8 cellular contexts compared by ENCODE assay signal in the genomic region with DNA sequence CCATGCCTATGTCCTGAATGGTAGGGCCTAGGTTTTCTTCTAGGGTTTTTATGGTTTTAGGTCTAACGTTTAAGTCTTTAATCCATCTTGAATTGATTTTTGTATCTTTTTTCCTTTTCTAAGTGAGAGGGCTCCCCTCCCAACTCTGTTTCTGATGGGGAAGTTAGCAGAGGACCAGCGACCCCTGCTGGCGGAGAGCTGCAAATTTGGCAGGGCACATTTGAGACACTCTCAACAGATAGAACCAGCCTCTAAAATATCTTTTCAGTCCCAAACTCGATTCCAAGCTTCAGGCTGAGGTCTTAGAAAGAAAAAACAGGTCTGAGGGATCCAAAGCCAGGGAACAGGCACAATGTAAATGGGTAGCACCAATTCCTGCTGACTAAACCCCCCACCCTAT. TPM values are rescaled to one million over a fixed set of nuclear protein-coding genes. Genes with fewer than 3 reads are reported as not detected.
DNase-seq lines count a peak whose midpoint lies in the region; ATAC-seq lines count a peak whose summit lies in the region.

No MANE protein-coding gene starts in this region.

- ATAC-seq in GM18858 (IDR thresholded peaks at IDR 0.05; ENCODE audit: unreplicated experiment) (no peak), HG03039 (IDR thresholded peaks at IDR 0.05; ENCODE audit: unreplicated experiment) (no peak)

- DNase-seq in AG08396 (ENCODE audit: low spot score) (peak; percentile 70), HCEC 1CT (peak; percentile 22), iPS-NIHi7 (ENCODE audit: extremely low spot score) (peak; percentile 67), NCI-H1930 (lab: John Stamatoyannopoulos, UW) (no peak), NCI-H2081 (lab: John Stamatoyannopoulos, UW) (no peak)
- peak; percentile 70 for DNase-seq in activated CD4-positive, alpha-beta memory T cell treated with anti-CD3 and anti-CD28 coated beads, Interleukin-2, amount 10 ng/mL, durations not matched to agents 7 days and 5 days

- POLR2A ChIA-PET in activated CD4-positive, alpha-beta memory T cell treated with anti-CD3 and anti-CD28 coated beads, Interleukin-2, amount 10 ng/mL, durations not matched to agents 7 days and 5 days (lab: Charles Lee), result no interaction called here

- H3K9me3 Mint-ChIP-seq in activated CD4-positive, alpha-beta memory T cell treated with anti-CD3 and anti-CD28 coated beads, Interleukin-2, amount 10 ng/mL, durations not matched to agents 7 days and 5 days, result peaks cover 11% of the 10 kb centered on the region

- H3K27ac Mint-ChIP-seq in activated CD4-positive, alpha-beta memory T cell treated with anti-CD3 and anti-CD28 coated beads, Interleukin-2, amount 10 ng/mL, durations not matched to agents 7 days and 5 days, result no peak overlapping the region

- H3K4me1 Mint-ChIP-seq in activated CD4-positive, alpha-beta memory T cell treated with anti-CD3 and anti-CD28 coated beads, Interleukin-2, amount 10 ng/mL, durations not matched to agents 7 days and 5 days, result peaks cover 2% of the 10 kb centered on the region

- no peak overlapping the region for H3K4me3 Mint-ChIP-seq in activated CD4-positive, alpha-beta memory T cell treated with anti-CD3 and anti-CD28 coated beads, Interleukin-2, amount 10 ng/mL, durations not matched to agents 7 days and 5 days

- peaks cover 5% of the 10 kb centered on the region for H3K27me3 Mint-ChIP-seq in activated CD4-positive, alpha-beta memory T cell treated with anti-CD3 and anti-CD28 coated beads, Interleukin-2, amount 10 ng/mL, durations not matched to agents 7 days and 5 days

- H3K36me3 Mint-ChIP-seq in activated CD4-positive, alpha-beta memory T cell treated with anti-CD3 and anti-CD28 coated beads, Interleukin-2, amount 10 ng/mL, durations not matched to agents 7 days and 5 days (ENCODE audit: low read depth), result peaks cover 8% of the 10 kb centered on the region

- CTCF ChIA-PET in activated CD4-positive, alpha-beta memory T cell treated with anti-CD3 and anti-CD28 coated beads, Interleukin-2, amount 10 ng/mL, durations not matched to agents 7 days and 5 days (lab: Charles Lee), result interaction anchor here (1.5 kb wide), 1 partner anchor 18 kb away, joined by 3 read pairs; no protein-coding TSS in a partner anchor

RNA-seq across cellular contexts. Expression of gene LRRC3, which starts 32.5 kb away (rescaled TPM):
- total RNA-seq in activated CD4-positive, alpha-beta memory T cell treated with anti-CD3 and anti-CD28 coated beads, Interleukin-2, amount 10 ng/mL, durations not matched to agents 7 days and 5 days, result 1 to 10 TPM; 3.7 to 3.8 TPM

RNA-seq across cellular contexts. Expression of gene KRTAP10-1, which starts 52.2 kb away (rescaled TPM):
- not detected for total RNA-seq in activated CD4-positive, alpha-beta memory T cell treated with anti-CD3 and anti-CD28 coated beads, Interleukin-2, amount 10 ng/mL, durations not matched to agents 7 days and 5 days

Comparison
In these comparisons a context has a peak if more than half of its experiments do, and no peak if none do; other contexts are left out.
1. DNase-seq: peak in AG08396 (single experiment), HCEC 1CT (single experiment), activated CD4-positive, alpha-beta memory T cell treated with anti-CD3 and anti-CD28 coated beads, Interleukin-2, amount 10 ng/mL, durations not matched to agents 7 days and 5 days (single experiment) and iPS-NIHi7 (single experiment); none in NCI-H1930 (0 of 2) and NCI-H2081 (0 of 2).